Comparison of ENCODE assay signal across 33 cellular contexts in genomic region chr17:1211287-1211686, GRCh38. TPM values are rescaled to one million over a fixed set of nuclear protein-coding genes. Genes with fewer than 3 reads are reported as not detected.
"Had no signal": no experiment of that assay in that cellular context is flagged by ENCODE, and none has a peak within 500 bp of the region (broad histone marks: within the 10 kb centered on the region; RNA-seq: fewer than 3 reads in every experiment).

No MANE protein-coding gene starts in this region.

- H3K9me3 ChIP-seq: esophagus muscularis mucosa, heart right ventricle, left lung, mucosa of descending colon, neutrophil, prostate gland, right atrium auricular region, spleen, thoracic aorta, tibial nerve, vagina had no signal

- H3K27ac ChIP-seq: esophagus muscularis mucosa, foreskin keratinocyte, heart right ventricle, left lung, neutrophil, prostate gland, right atrium auricular region, spleen, thoracic aorta, tibial nerve, vagina had no signal

- H3K27me3 ChIP-seq: left lung, neutrophil, right atrium auricular region, spleen, vagina had no signal

- DNase-seq: dermis blood vessel endothelial cell; effector memory CD4-positive, alpha-beta T cell; foreskin keratinocyte; glutamatergic neuron; heart right ventricle; hippocampal formation; left cardiac atrium; mesenchymal stem cell; mucosa of descending colon; naive B cell; spleen; stimulated activated CD4-positive, alpha-beta T cell treated with anti-CD3 and anti-CD28 coated beads, Interleukin-2, amount 100 ng/mL, for 48 hours; stimulated activated naive B cell treated with anti-CD40 and anti-IgM and Interleukin-4, amounts not matched to agents 10 μg/mL and 1 μg/mL and 100 μg/mL, for 72 hours had no signal

- H3K4me3 ChIP-seq: esophagus muscularis mucosa, heart right ventricle, left lung, mucosa of descending colon, prostate gland, right atrium auricular region, spleen, thoracic aorta, tibial nerve, vagina had no signal

- H3K4me1 ChIP-seq: esophagus muscularis mucosa, foreskin keratinocyte, prostate gland, right atrium auricular region, vagina had no signal

- ATAC-seq: foreskin keratinocyte; heart right ventricle; left cardiac atrium; left lung; natural killer cell treated with Interleukin-12 subunit alpha and Interleukin-12 subunit beta and Interleukin-15 and Interleukin-18, amount 100 ng/mL, for 72 hours; sciatic nerve; stimulated activated naive B cell treated with anti-CD40 and anti-IgM and Interleukin-4, amounts not matched to agents 10 μg/mL and 1 μg/mL and 100 μg/mL, for 72 hours had no signal

- H3K36me3 ChIP-seq: esophagus muscularis mucosa, heart right ventricle, left lung, neutrophil, prostate gland, right atrium auricular region, spleen, thoracic aorta, tibial nerve, vagina had no signal

RNA-seq across cellular contexts. Expression of gene BHLHA9, which starts 59.0 kb away (rescaled TPM):
- total RNA-seq: dermis blood vessel endothelial cell; endothelial cell of umbilical vein; epithelial cell of proximal tubule; esophagus muscularis mucosa; fibroblast of lung; foreskin keratinocyte; kidney epithelial cell; left cardiac atrium; left lung; lower leg skin; lung microvascular endothelial cell; mesothelial cell of epicardium; mucosa of descending colon; natural killer cell treated with Interleukin-12 subunit alpha and Interleukin-12 subunit beta and Interleukin-15 and Interleukin-18, amount 100 ng/mL, for 72 hours; neural crest cell; omental fat pad; prostate gland; right atrium auricular region; sciatic nerve; spleen; thoracic aorta; tibial nerve; ureter; vagina had no signal
